In genomic region chr7:1054438-1055083, GRCh38 we compare ENCODE assay signal across 8 cellular contexts. TPM values are rescaled to one million over a fixed set of nuclear protein-coding genes. Genes with fewer than 3 reads are reported as not detected.
DNase-seq lines count a peak whose midpoint lies in the region; ATAC-seq and TF ChIP-seq lines count a peak whose summit lies in the region.

No MANE protein-coding gene starts in this region.

- H3K4me3 ChIP-seq in endodermal cell (ENCODE audit: low read length), result no peak overlapping the region
- peak overlapping the region; percentile 55 for H3K4me3 ChIP-seq in muscle layer of colon (ENCODE audit: low read depth in 1 of 2, low read length in 2 of 2)
- peak overlapping the region; percentile 30 to 58 (median 36) for H3K4me3 ChIP-seq in tibial nerve

- ATAC-seq in activated T-cell treated with anti-CD3 and anti-CD28 coated beads, Interleukin-2, amount 50 U/mL, for 4 hours, result no peak
- ATAC-seq in GM18858 (IDR thresholded peaks at IDR 0.05; ENCODE audit: unreplicated experiment) (no peak), GM18873 (IDR thresholded peaks at IDR 0.05; ENCODE audit: low FRiP score, unreplicated experiment) (no peak)

- H3K27ac ChIP-seq in endodermal cell (ENCODE audit: low read depth, low read length), result peak overlapping the region; percentile 32
- H3K27ac ChIP-seq in muscle layer of colon (ENCODE audit: low read depth, low read length), result peak overlapping the region; percentile 80
- H3K27ac ChIP-seq in tibial nerve, result peak overlapping the region; percentile 75 to 96 (median 86)

- no peaks in the 10 kb centered on the region for H3K9me3 Mint-ChIP-seq in activated T-cell treated with anti-CD3 and anti-CD28 coated beads, Interleukin-2, amount 50 U/mL, for 4 hours
- H3K9me3 Mint-ChIP-seq in activated T-cell treated with anti-CD3 and anti-CD28 coated beads, Interleukin-2, amount 50 U/mL, for 24 hours, result no peaks in the 10 kb centered on the region
- no peaks in the 10 kb centered on the region for H3K9me3 Mint-ChIP-seq in endodermal cell

- TF ChIP-seq EP300 in tibial nerve (IDR thresholded peaks at IDR 0.05), result peak; percentile 39 to 81

- no peaks in the 10 kb centered on the region for H3K9me3 ChIP-seq in endodermal cell (ENCODE audit: control insufficient read depth, low read length)
- no peaks in the 10 kb centered on the region for H3K9me3 ChIP-seq in muscle layer of colon (ENCODE audit: low read length)
- H3K9me3 ChIP-seq in tibial nerve, result no peaks in the 10 kb centered on the region

- TF ChIP-seq CTCF in endodermal cell (conservative IDR thresholded peaks at IDR 0.05) (no peak), tibial nerve (IDR thresholded peaks at IDR 0.05) (no peak)

- no peaks in the 10 kb centered on the region for H3K27me3 Mint-ChIP-seq in activated T-cell treated with anti-CD3 and anti-CD28 coated beads, Interleukin-2, amount 50 U/mL, for 4 hours (ENCODE audit: low read depth)
- H3K27me3 Mint-ChIP-seq in activated T-cell treated with anti-CD3 and anti-CD28 coated beads, Interleukin-2, amount 50 U/mL, for 24 hours, result no peaks in the 10 kb centered on the region
- H3K27me3 Mint-ChIP-seq in endodermal cell (ENCODE audit: insufficient read depth), result no peaks in the 10 kb centered on the region

- H3K27ac Mint-ChIP-seq in activated T-cell treated with anti-CD3 and anti-CD28 coated beads, Interleukin-2, amount 50 U/mL, for 24 hours, result no peak overlapping the region
- H3K27ac Mint-ChIP-seq in endodermal cell, result no peak overlapping the region

- peak overlapping the region; percentile 72 for H3K4me3 Mint-ChIP-seq in activated T-cell treated with anti-CD3 and anti-CD28 coated beads, Interleukin-2, amount 50 U/mL, for 4 hours
- H3K4me3 Mint-ChIP-seq in activated T-cell treated with anti-CD3 and anti-CD28 coated beads, Interleukin-2, amount 50 U/mL, for 24 hours, result no peak overlapping the region
- H3K4me3 Mint-ChIP-seq in endodermal cell, result no peak overlapping the region

- no peaks in the 10 kb centered on the region for H3K36me3 ChIP-seq in endodermal cell (ENCODE audit: control insufficient read depth, insufficient read depth, low read length)
- H3K36me3 ChIP-seq in muscle layer of colon (ENCODE audit: insufficient read depth, low read length), result no peaks in the 10 kb centered on the region
- H3K36me3 ChIP-seq in tibial nerve, result peaks cover 0 to 18% (median 2%) of the 10 kb centered on the region in 3 donors

- DNase-seq in activated T-cell treated with anti-CD3 and anti-CD28 coated beads, Interleukin-2, amount 50 U/mL, for 4 hours, result no peak
- DNase-seq in activated T-cell treated with anti-CD3 and anti-CD28 coated beads, Interleukin-2, amount 50 U/mL, for 24 hours, result no peak
- no peak for DNase-seq in endodermal cell
- DNase-seq in tibial nerve (ENCODE audit: low spot score in 2 of 2), result no peak
- no peak for DNase-seq in NCI-H2227 treated with DMSO at 0.1 percent for 48 hours (lab: John Stamatoyannopoulos, UW)

- TF ChIP-seq POLR2A in tibial nerve (IDR thresholded peaks at IDR 0.05), result no peak

- 93 to 94% methylated on average over 36 to 37 of the region's 37 CpGs for WGBS in endodermal cell (ENCODE audit: insufficient coverage in 1 of 2, insufficient read length in 1 of 2), 2 experiments
- 27 to 54% methylated on average over 26 to 27 of the region's 37 CpGs for WGBS in tibial nerve, 2 donors

- peaks cover 7% of the 10 kb centered on the region for H3K4me1 ChIP-seq in endodermal cell (ENCODE audit: control insufficient read depth, insufficient read depth, low read length)
- H3K4me1 ChIP-seq in muscle layer of colon (ENCODE audit: insufficient read depth, low read length), result peaks cover 45% of the 10 kb centered on the region
- peaks cover 0 to 97% (median 50%) of the 10 kb centered on the region in 4 donors for H3K4me1 ChIP-seq in tibial nerve

- peaks cover 4% of the 10 kb centered on the region for H3K36me3 Mint-ChIP-seq in activated T-cell treated with anti-CD3 and anti-CD28 coated beads, Interleukin-2, amount 50 U/mL, for 4 hours (ENCODE audit: insufficient read depth)
- peaks cover 5% of the 10 kb centered on the region for H3K36me3 Mint-ChIP-seq in activated T-cell treated with anti-CD3 and anti-CD28 coated beads, Interleukin-2, amount 50 U/mL, for 24 hours (ENCODE audit: low read depth)
- H3K36me3 Mint-ChIP-seq in endodermal cell (ENCODE audit: low read depth), result peaks cover 9% of the 10 kb centered on the region

- H3K9ac ChIP-seq in endodermal cell (ENCODE audit: extremely low read depth, low read length, poor library complexity, severe bottlenecking) (no peak overlapping the region), muscle layer of colon (ENCODE audit: low read length) (no peak overlapping the region)

- peaks cover 23% of the 10 kb centered on the region for H3K4me1 Mint-ChIP-seq in activated T-cell treated with anti-CD3 and anti-CD28 coated beads, Interleukin-2, amount 50 U/mL, for 4 hours (ENCODE audit: low read depth)
- H3K4me1 Mint-ChIP-seq in activated T-cell treated with anti-CD3 and anti-CD28 coated beads, Interleukin-2, amount 50 U/mL, for 24 hours (ENCODE audit: low read depth), result peaks cover 28% of the 10 kb centered on the region
- H3K4me1 Mint-ChIP-seq in endodermal cell, result peaks cover 2% of the 10 kb centered on the region

- H3K27me3 ChIP-seq in endodermal cell (ENCODE audit: control insufficient read depth, insufficient read depth, low read length, poor library complexity, severe bottlenecking), result no peaks in the 10 kb centered on the region
- H3K27me3 ChIP-seq in muscle layer of colon (ENCODE audit: control insufficient read depth in 1 of 2, insufficient read depth in 2 of 2, low read length in 2 of 2), result no peaks in the 10 kb centered on the region
- no peaks in the 10 kb centered on the region for H3K27me3 ChIP-seq in tibial nerve

RNA-seq across cellular contexts. Expression of gene GPR146, which starts 10.2 kb away (rescaled TPM):
- under 1 TPM in 2 of 3 donors, not detected in 1; 0.21 to 0.52 TPM for total RNA-seq in activated T-cell treated with anti-CD3 and anti-CD28 coated beads, Interleukin-2, amount 50 U/mL, for 4 hours
- total RNA-seq in endodermal cell (under 1 TPM; 0.66 to 0.75 TPM), tibial nerve (10 to 100 TPM; 27.8 to 91.8 (median 59.1) TPM)
- polyA plus RNA-seq in endodermal cell (2013, experiment 1 of 2), result 1.1 TPM
- 1.7 TPM for polyA plus RNA-seq in endodermal cell (2013, experiment 2 of 2)

RNA-seq across cellular contexts. Expression of gene GPER1, which starts 33.4 kb away (rescaled TPM):
- under 1 TPM; 0.08 to 0.11 (median 0.08) TPM for total RNA-seq in activated T-cell treated with anti-CD3 and anti-CD28 coated beads, Interleukin-2, amount 50 U/mL, for 4 hours
- under 1 TPM; 0.35 to 0.51 TPM for total RNA-seq in endodermal cell
- polyA plus RNA-seq in endodermal cell (2013, experiment 1 of 2), result 1.1 TPM
- polyA plus RNA-seq in endodermal cell (2013, experiment 2 of 2), result 0.91 TPM
- total RNA-seq in tibial nerve, result 10 to 100 TPM in 1 of 4 donors, 1 to 10 TPM in 3; 6.1 to 12.4 (median 8.7) TPM

Comparison
In these comparisons a context has a peak if more than half of its experiments do, and no peak if none do; other contexts are left out.
1. H3K27ac ChIP-seq: peak in every context shown above with its lines; median percentile 86 in tibial nerve; 80 in muscle layer of colon; 32 in endodermal cell.
2. RNA of gene GPR146, which starts 10.2 kb away (total RNA-seq): 27.8 to 91.8 TPM in tibial nerve; 0.66 to 0.75 TPM in endodermal cell and 0.21 to 0.52 TPM in activated T-cell treated with anti-CD3 and anti-CD28 coated beads, Interleukin-2, amount 50 U/mL, for 4 hours; every median in the first group is over 10 times any median in the second.
3. RNA of gene GPER1, which starts 33.4 kb away (total RNA-seq): 6.1 to 12.4 TPM in tibial nerve; 0.35 to 0.51 TPM in endodermal cell and 0.08 to 0.11 TPM in activated T-cell treated with anti-CD3 and anti-CD28 coated beads, Interleukin-2, amount 50 U/mL, for 4 hours; every median in the first group is over 4 times any median in the second.